In the genomic region with DNA sequence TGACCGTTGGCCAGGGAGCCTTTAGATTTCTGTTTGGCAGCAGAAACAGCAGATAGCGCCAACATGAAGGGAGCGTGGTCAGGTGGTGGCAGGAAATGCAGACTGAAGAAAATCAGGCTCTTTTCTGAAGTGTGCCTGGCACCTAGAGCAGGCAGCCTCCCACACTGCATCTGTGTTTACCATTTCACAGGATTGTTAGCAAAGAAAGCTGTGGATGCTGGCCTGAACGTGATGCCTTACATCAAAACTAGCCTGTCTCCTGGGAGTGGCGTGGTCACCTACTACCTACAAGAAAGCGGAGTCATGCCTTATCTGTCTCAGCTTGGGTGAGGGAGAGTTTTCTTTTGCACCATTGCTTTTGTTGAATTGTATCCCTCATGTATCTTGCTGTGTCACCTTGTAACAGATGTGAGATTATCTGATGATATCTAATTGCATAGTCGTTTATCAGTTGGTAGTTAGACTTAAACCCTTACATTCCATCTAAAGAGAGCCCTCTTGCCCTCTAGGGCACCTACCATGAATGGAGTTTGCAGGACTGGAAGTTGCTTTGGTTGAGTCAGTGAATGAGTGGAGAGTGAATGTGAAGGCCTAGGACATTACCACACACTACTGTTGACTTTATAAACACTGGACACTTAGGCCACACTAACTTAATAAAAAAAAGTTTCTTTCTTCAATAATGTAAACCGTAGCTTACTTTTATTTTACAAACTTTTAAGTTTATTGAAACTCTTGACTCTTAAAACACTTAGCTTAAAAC, we compare ENCODE assay signal across 10 cellular contexts. TPM values are rescaled to one million over a fixed set of nuclear protein-coding genes. Genes with fewer than 3 reads are reported as not detected.
A peak's percentile ranks its signal among the peaks of the same experiment; 100 is the strongest.
DNase-seq lines count a peak whose midpoint lies in the region; ATAC-seq and TF ChIP-seq lines count a peak whose summit lies in the region.
"Had no signal": no experiment of that assay in that cellular context is flagged by ENCODE, and none has a peak within 500 bp of the region (broad histone marks: within the 10 kb centered on the region; RNA-seq: fewer than 3 reads in every experiment).

No MANE protein-coding gene starts in this region.

- no peaks in the 10 kb centered on the region for H3K27me3 ChIP-seq in CD4-positive, alpha-beta T cell (ENCODE audit: control insufficient read depth, insufficient read depth, low read length)
- H3K27me3 ChIP-seq in SK-N-SH (ENCODE audit: insufficient read depth), result no peaks in the 10 kb centered on the region

- no peak for TF ChIP-seq RAD21 in SK-N-SH (IDR thresholded peaks at IDR 0.05; ENCODE audit: low read length)

- H3K79me2 ChIP-seq in OCI-LY7 (ENCODE audit: insufficient read depth, low read depth, low read length) (no peaks in the 10 kb centered on the region), SK-N-SH (ENCODE audit: insufficient read depth) (no peaks in the 10 kb centered on the region)

- H3K9me3 Mint-ChIP-seq in CD4-positive, alpha-beta T cell, result no peaks in the 10 kb centered on the region
- H3K9me3 Mint-ChIP-seq: CD8-positive, alpha-beta T cell had no signal

- no peak for TF ChIP-seq EP300 in SK-N-SH (IDR thresholded peaks at IDR 0.05; ENCODE audit: borderline replicate concordance in 1 of 2, low read depth in 1 of 2, low read length in 1 of 2)

- no peak for DNase-seq in CD4-positive, alpha-beta T cell
- DNase-seq in NCI-H226 (peak; percentile 52), choroid plexus epithelial cell (ENCODE audit: low read depth) (peak; percentile 59), middle frontal gyrus (ENCODE audit: extremely low spot score, low spot score) (peak; percentile 27), DMS53 treated with DMSO at 0.1 percent for 48 hours (lab: John Stamatoyannopoulos, UW; ENCODE audit: unreplicated experiment) (no peak), OCI-LY7 (ENCODE audit: low spot score) (no peak), SK-N-SH (no peak)
- DNase-seq: CD8-positive, alpha-beta T cell; Karpas-422 had no signal

- intact Hi-C loops in CD4-positive, alpha-beta T cell (cut with DNase I, micrococcal nuclease), result no loop called here
- intact Hi-C loops in OCI-LY7 (cut with micrococcal nuclease; ENCODE audit: unreplicated experiment), result no loop called here

- H3K9me3 ChIP-seq in CD4-positive, alpha-beta T cell (ENCODE audit: control insufficient read depth, low read length), result no peaks in the 10 kb centered on the region
- H3K9me3 ChIP-seq in OCI-LY7 (ENCODE audit: low read length), result no peaks in the 10 kb centered on the region
- no peaks in the 10 kb centered on the region for H3K9me3 ChIP-seq in SK-N-SH

- no peaks in the 10 kb centered on the region for H4K20me1 ChIP-seq in OCI-LY7 (ENCODE audit: insufficient read depth, low read length)
- H4K20me1 ChIP-seq in SK-N-SH (ENCODE audit: insufficient read depth), result no peaks in the 10 kb centered on the region

- 84% methylated on average over 8 of the region's 8 CpGs for WGBS in SK-N-SH (ENCODE audit: low lambda C conversion rate)

- H3K4me2 ChIP-seq in OCI-LY7 (ENCODE audit: low read length), result no peak overlapping the region
- H3K4me2 ChIP-seq in SK-N-SH, result no peak overlapping the region

- no TSS peak for BruUV-seq in OCI-LY7 (replicated peaks; lab: Mats Ljungman, UMichigan)

- H2AFZ ChIP-seq in OCI-LY7 (ENCODE audit: low read length) (no peak overlapping the region), SK-N-SH (ENCODE audit: low read depth) (no peak overlapping the region)

- no peaks in the 10 kb centered on the region for H3K27me3 Mint-ChIP-seq in CD4-positive, alpha-beta T cell

- H3K27ac ChIP-seq in CD4-positive, alpha-beta T cell (ENCODE audit: low read depth, low read length), result no peak overlapping the region
- H3K27ac ChIP-seq in OCI-LY7 (ENCODE audit: low read depth, low read length, poor library complexity, severe bottlenecking) (no peak overlapping the region), SK-N-SH (ENCODE audit: low read depth in 2 of 2, low read length in 1 of 2) (no peak overlapping the region; a peak in 1 of 4 replicates)

- no peaks in the 10 kb centered on the region for H3K9me2 ChIP-seq in OCI-LY7 (ENCODE audit: insufficient read depth, low read length)
- H3K9me2 ChIP-seq in SK-N-SH, result no peaks in the 10 kb centered on the region

- peaks cover 61% of the 10 kb centered on the region for H3K36me3 Mint-ChIP-seq in CD4-positive, alpha-beta T cell (ENCODE audit: low read depth)

- TF ChIP-seq CTCF in CD4-positive, alpha-beta T cell (IDR thresholded peaks at IDR 0.05), result no peak
- TF ChIP-seq CTCF in choroid plexus epithelial cell (conservative IDR thresholded peaks at IDR 0.05; ENCODE audit: low read depth, low read length) (no peak), OCI-LY7 (conservative IDR thresholded peaks at IDR 0.05; ENCODE audit: low read length) (no peak), SK-N-SH (IDR thresholded peaks at IDR 0.05) (no peak)

- peaks cover 17% of the 10 kb centered on the region for H3F3A ChIP-seq in SK-N-SH (replicated peaks; ENCODE audit: insufficient read depth)

- ATAC-seq in CD4-positive, alpha-beta T cell (ENCODE audit: poor library complexity), result no peak
- no peak for ATAC-seq in GM21528 (IDR thresholded peaks at IDR 0.05; ENCODE audit: low FRiP score, unreplicated experiment)
- ATAC-seq: CD8-positive, alpha-beta T cell had no signal

- no peak overlapping the region for H3K4me3 Mint-ChIP-seq in CD4-positive, alpha-beta T cell
- H3K4me3 Mint-ChIP-seq: CD8-positive, alpha-beta T cell had no signal

- CTCF ChIA-PET in CD4-positive, alpha-beta T cell (lab: Charles Lee), result interaction anchor here (1.0 to 1.2 kb wide), 2 partner anchors 9 to 48 kb away, joined by 3 to 5 read pairs; no protein-coding TSS in a partner anchor
- CTCF ChIA-PET in OCI-LY7 (lab: Charles Lee; ENCODE audit: unreplicated experiment) (no interaction called here), SK-N-SH (lab: Yijun Ruan, JAX) (interaction anchor here (0.9 to 16.0 kb wide), 5 partner anchors 19 to 478 kb away, joined by 3 to 200 read pairs (median 4); a partner anchor contains a TSS)

- no peak overlapping the region for H3K4me3 ChIP-seq in choroid plexus epithelial cell (ENCODE audit: low read depth, low read length)
- H3K4me3 ChIP-seq in OCI-LY7 (ENCODE audit: low read depth, low read length, poor library complexity, severe bottlenecking), result no peak overlapping the region
- H3K4me3 ChIP-seq in SK-N-SH (ENCODE audit: low read depth in 2 of 2, low read length in 1 of 2), result no peak overlapping the region

- H3K4me1 ChIP-seq in OCI-LY7 (ENCODE audit: insufficient read depth, low read length, poor library complexity, severe bottlenecking) (no peaks in the 10 kb centered on the region), SK-N-SH (ENCODE audit: control insufficient read depth in 1 of 2, insufficient read depth in 2 of 2, low read depth in 1 of 2, low read length in 1 of 2) (peaks cover 0 to 17% of the 10 kb centered on the region in 2 experiments; a peak in 3 of 4 replicates)

- H3K9ac ChIP-seq in SK-N-SH, result no peak overlapping the region

- POLR2A ChIA-PET in CD4-positive, alpha-beta T cell (lab: Charles Lee), result no interaction called here
- POLR2A ChIA-PET in OCI-LY7 (lab: Charles Lee), result interaction anchor here (0.9 to 1.0 kb wide), 2 partner anchors 9 to 21 kb away, joined by 3 to 5 read pairs; no protein-coding TSS in a partner anchor
- POLR2A ChIA-PET in SK-N-SH (lab: Yijun Ruan, JAX), result no interaction called here

- H3K27ac Mint-ChIP-seq in CD4-positive, alpha-beta T cell, result peak overlapping the region; percentile 56

- H3K4me1 Mint-ChIP-seq in CD4-positive, alpha-beta T cell (ENCODE audit: low read depth), result no peaks in the 10 kb centered on the region

- no peaks in the 10 kb centered on the region for H3K36me3 ChIP-seq in OCI-LY7 (ENCODE audit: insufficient read depth, low read length)
- H3K36me3 ChIP-seq in SK-N-SH (replicated peaks in 1 of 2; ENCODE audit: control insufficient read depth in 1 of 2, insufficient read depth in 2 of 2, low read length in 1 of 2), result peaks cover 32 to 46% of the 10 kb centered on the region in 2 experiments

TF ChIP-seq in SK-N-SH, 30 proteins besides CTCF, POLR2A, EP300 and RAD21:
- TF ChIP-seq, protein P1, sequence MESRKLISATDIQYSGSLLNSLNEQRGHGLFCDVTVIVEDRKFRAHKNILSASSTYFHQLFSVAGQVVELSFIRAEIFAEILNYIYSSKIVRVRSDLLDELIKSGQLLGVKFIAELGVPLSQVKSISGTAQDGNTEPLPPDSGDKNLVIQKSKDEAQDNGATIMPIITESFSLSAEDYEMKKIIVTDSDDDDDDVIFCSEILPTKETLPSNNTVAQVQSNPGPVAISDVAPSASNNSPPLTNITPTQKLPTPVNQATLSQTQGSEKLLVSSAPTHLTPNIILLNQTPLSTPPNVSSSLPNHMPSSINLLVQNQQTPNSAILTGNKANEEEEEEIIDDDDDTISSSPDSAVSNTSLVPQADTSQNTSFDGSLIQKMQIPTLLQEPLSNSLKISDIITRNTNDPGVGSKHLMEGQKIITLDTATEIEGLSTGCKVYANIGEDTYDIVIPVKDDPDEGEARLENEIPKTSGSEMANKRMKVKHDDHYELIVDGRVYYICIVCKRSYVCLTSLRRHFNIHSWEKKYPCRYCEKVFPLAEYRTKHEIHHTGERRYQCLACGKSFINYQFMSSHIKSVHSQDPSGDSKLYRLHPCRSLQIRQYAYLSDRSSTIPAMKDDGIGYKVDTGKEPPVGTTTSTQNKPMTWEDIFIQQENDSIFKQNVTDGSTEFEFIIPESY (IDR thresholded peaks at IDR 0.05; ENCODE audit: borderline replicate concordance, low read depth), result no peak
- TF ChIP-seq NRF1 (IDR thresholded peaks at IDR 0.05; ENCODE audit: low read depth, low read length) (no peak), JUND (IDR thresholded peaks at IDR 0.05) (no peak), YY1 (IDR thresholded peaks at IDR 0.05; ENCODE audit: low read depth) (no peak), RFX5 (IDR thresholded peaks at IDR 0.05; ENCODE audit: low read length) (no peak)

RNA-seq across cellular contexts. Expression of a gene that starts 42.8 kb away (rescaled TPM):
- total RNA-seq in CD4-positive, alpha-beta T cell, result 1 to 10 TPM; 3.1 TPM
- total RNA-seq in OCI-LY7 (2014; rRNA removed; shearing (Covaris generic)), result 8.8 and 9.2 TPM in 2 replicates
- 8.8 and 9.0 TPM in 2 replicates for total RNA-seq in OCI-LY7 (2022)
- 25.4 and 33.7 TPM in 2 replicates for polyA plus RNA-seq in SK-N-SH (2012; rRNA removed)
- polyA plus RNA-seq in SK-N-SH (2012; cell fraction: cytosol; rRNA removed), result 26.8 and 27.9 TPM in 2 replicates
- polyA plus RNA-seq in SK-N-SH (2012; cell fraction: nucleus; rRNA removed), result 19.0 and 29.3 TPM in 2 replicates

Comparison
In these comparisons a context has a peak if more than half of its experiments do, and no peak if none do; other contexts are left out.
1. DNase-seq: peak in NCI-H226 (single experiment), choroid plexus epithelial cell (single experiment) and middle frontal gyrus (single experiment); none in CD4-positive, alpha-beta T cell (0 of 10), DMS53 treated with DMSO at 0.1 percent for 48 hours (single experiment), OCI-LY7 (single experiment) and SK-N-SH (single experiment).